Comparison of ENCODE assay signal across 25 cellular contexts in genomic region chr3:149900322-149900721, GRCh38.
"Had no signal": no experiment of that assay in that cellular context is flagged by ENCODE, and none has a peak within 500 bp of the region (broad histone marks: within the 10 kb centered on the region; RNA-seq: fewer than 3 reads in every experiment).

No MANE protein-coding gene starts in this region.

- H3K27me3 ChIP-seq: esophagus squamous epithelium, neutrophil, pancreas, right lobe of liver, suprapubic skin, transverse colon, upper lobe of right lung, uterus had no signal

- H3K9me3 Mint-ChIP-seq: naive B cell; natural killer cell treated with Interleukin-12 subunit alpha and Interleukin-12 subunit beta and Interleukin-15 and Interleukin-18, amount 100 ng/mL, for 72 hours; neural crest cell; stimulated activated naive CD8-positive, alpha-beta T cell treated with anti-CD3 and anti-CD28 coated beads, Interleukin-15, amount 100 ng/mL, for 72 hours had no signal

- H3K4me3 ChIP-seq: coronary artery, esophagus squamous epithelium, lower lobe of right lung, mucosa of descending colon, pancreas, right lobe of liver, suprapubic skin, transverse colon, upper lobe of right lung, uterus had no signal

- H3K36me3 ChIP-seq: pancreas, uterus had no signal

- H3K36me3 Mint-ChIP-seq: natural killer cell treated with Interleukin-12 subunit alpha and Interleukin-12 subunit beta and Interleukin-15 and Interleukin-18, amount 100 ng/mL, for 72 hours had no signal

- H3K4me3 Mint-ChIP-seq: naive B cell; natural killer cell treated with Interleukin-12 subunit alpha and Interleukin-12 subunit beta and Interleukin-15 and Interleukin-18, amount 100 ng/mL, for 72 hours; neural crest cell; stimulated activated naive CD8-positive, alpha-beta T cell treated with anti-CD3 and anti-CD28 coated beads, Interleukin-15, amount 100 ng/mL, for 72 hours had no signal

- H3K9me3 ChIP-seq: esophagus squamous epithelium, lower lobe of right lung, mucosa of descending colon, neutrophil, pancreas, right lobe of liver, suprapubic skin, transverse colon, upper lobe of right lung, uterus had no signal

- H3K4me1 ChIP-seq: esophagus squamous epithelium, lower lobe of right lung, pancreas, right lobe of liver, suprapubic skin, transverse colon, upper lobe of right lung had no signal

- H3K4me1 Mint-ChIP-seq: neural crest cell; stimulated activated naive CD8-positive, alpha-beta T cell treated with anti-CD3 and anti-CD28 coated beads, Interleukin-15, amount 100 ng/mL, for 72 hours had no signal

- H3K27me3 Mint-ChIP-seq: naive B cell; natural killer cell treated with Interleukin-12 subunit alpha and Interleukin-12 subunit beta and Interleukin-15 and Interleukin-18, amount 100 ng/mL, for 72 hours; stimulated activated naive CD8-positive, alpha-beta T cell treated with anti-CD3 and anti-CD28 coated beads, Interleukin-15, amount 100 ng/mL, for 72 hours had no signal

- H3K27ac Mint-ChIP-seq: natural killer cell treated with Interleukin-12 subunit alpha and Interleukin-12 subunit beta and Interleukin-15 and Interleukin-18, amount 100 ng/mL, for 72 hours; stimulated activated naive CD8-positive, alpha-beta T cell treated with anti-CD3 and anti-CD28 coated beads, Interleukin-15, amount 100 ng/mL, for 72 hours had no signal

- H3K27ac ChIP-seq: coronary artery, esophagus squamous epithelium, lower lobe of right lung, neutrophil, pancreas, right lobe of liver, suprapubic skin, transverse colon, upper lobe of right lung, uterus had no signal

- ATAC-seq: left ventricle myocardium superior; lower lobe of right lung; mucosa of descending colon; natural killer cell treated with Interleukin-12 subunit alpha and Interleukin-12 subunit beta and Interleukin-15 and Interleukin-18, amount 100 ng/mL, for 72 hours; pancreas; right lobe of liver; stimulated activated naive CD8-positive, alpha-beta T cell treated with anti-CD3 and anti-CD28 coated beads, Interleukin-15, amount 100 ng/mL, for 72 hours; upper lobe of right lung had no signal

- DNase-seq: dermis blood vessel endothelial cell; effector memory CD4-positive, alpha-beta T cell; erythroblast; esophagus squamous epithelium; foreskin melanocyte; hypothalamus; left ventricle myocardium superior; lower lobe of right lung; mucosa of descending colon; naive B cell; pancreas; right lobe of liver; small intestine; stimulated activated CD4-positive, alpha-beta T cell treated with anti-CD3 and anti-CD28 coated beads, Interleukin-15, amount 100 ng/mL, for 24 hours; stimulated activated CD4-positive, alpha-beta T cell treated with anti-CD3 and anti-CD28 coated beads, Interleukin-2, amount 100 ng/mL, for 48 hours; stimulated activated naive CD4-positive, alpha-beta T cell; stimulated activated naive CD8-positive, alpha-beta T cell treated with anti-CD3 and anti-CD28 coated beads, Interleukin-15, amount 100 ng/mL, for 72 hours; transverse colon; upper lobe of right lung; uterus had no signal
